ENCODE assay signal across 2 cellular contexts in genomic region chr2:210007895-210008294, GRCh38.
A peak's percentile ranks its signal among the peaks of the same experiment; 100 is the strongest.
TF ChIP-seq lines count a peak whose summit lies in the region.

No MANE protein-coding gene starts in this region.

TF ChIP-seq in HepG2, 621 proteins besides CTCF, POLR2A, EP300 and RAD21:
- TF ChIP-seq TBL1XR1 (IDR thresholded peaks at IDR 0.05; ENCODE audit: borderline replicate concordance, low read length, partially characterized antibody) (no peak), ZNF792 (CRISPR knock-in tag; IDR thresholded peaks at IDR 0.05) (no peak), ZFP1 (CRISPR knock-in tag; IDR thresholded peaks at IDR 0.05) (no peak), NCOR1 (IDR thresholded peaks at IDR 0.05; ENCODE audit: borderline replicate concordance, low read length) (no peak), RERE (CRISPR knock-in tag; IDR thresholded peaks at IDR 0.05; ENCODE audit: low read depth) (no peak), HOXD1 (CRISPR knock-in tag; IDR thresholded peaks at IDR 0.05) (no peak), SOX13 (IDR thresholded peaks at IDR 0.05) (no peak), SOX13 (CRISPR knock-in tag; conservative IDR thresholded peaks at IDR 0.05 in 1 of 2, IDR thresholded peaks at IDR 0.05 in 1 of 2) (no peak), ZBTB7A (CRISPR knock-in tag; IDR thresholded peaks at IDR 0.05) (no peak), ATF1 (CRISPR knock-in tag; IDR thresholded peaks at IDR 0.05) (no peak), ZNF670 (CRISPR knock-in tag; IDR thresholded peaks at IDR 0.05; ENCODE audit: borderline replicate concordance) (no peak)

TF ChIP-seq in K562, 482 proteins besides CTCF, POLR2A, EP300 and RAD21:
- TF ChIP-seq SMARCE1 (IDR thresholded peaks at IDR 0.05) (no peak), PKNOX1 (IDR thresholded peaks at IDR 0.05) (peak; percentile 75), COPS2 (conservative IDR thresholded peaks at IDR 0.05) (no peak), MEIS2 (IDR thresholded peaks at IDR 0.05; ENCODE audit: partially characterized antibody) (peak; percentile 43), PBX2 (CRISPR knock-in tag; IDR thresholded peaks at IDR 0.05; ENCODE audit: low read depth) (no peak), PBX2 (tag; conservative IDR thresholded peaks at IDR 0.05; ENCODE audit: low read depth) (peak; percentile 81)
